9 cellular contexts compared by ENCODE assay signal in genomic region chr2:207166039-207166348, GRCh38. TPM values are rescaled to one million over a fixed set of nuclear protein-coding genes. Genes with fewer than 3 reads are reported as not detected.
DNase-seq lines count a peak whose midpoint lies in the region; ATAC-seq and TF ChIP-seq lines count a peak whose summit lies in the region.
"Had no signal": no experiment of that assay in that cellular context is flagged by ENCODE, and none has a peak within 500 bp of the region (broad histone marks: within the 10 kb centered on the region; RNA-seq: fewer than 3 reads in every experiment).

No MANE protein-coding gene starts in this region.

- H3K4me3 ChIP-seq in cardiac fibroblast (replicated peaks in 1 of 2; ENCODE audit: low read depth in 2 of 2, low read length in 2 of 2) = peak overlapping the region; percentile 83 to 96
- peak overlapping the region; percentile 68 to 86 (median 80) for H3K4me3 ChIP-seq in skeletal muscle tissue (ENCODE audit: low read length in 3 of 3)
- H3K4me3 ChIP-seq: BLaER1 had no signal

- H3K27me3 ChIP-seq in skeletal muscle tissue (ENCODE audit: control insufficient read depth in 3 of 3, insufficient read depth in 3 of 3, low read length in 3 of 3) = peaks cover 0 to 11% (median 0%) of the 10 kb centered on the region in 3 donors

- no peaks in the 10 kb centered on the region for H3K36me3 ChIP-seq in skeletal muscle tissue (ENCODE audit: control insufficient read depth in 3 of 3, insufficient read depth in 3 of 3, low read length in 3 of 3)
- H3K36me3 ChIP-seq: BLaER1 had no signal

- peak; percentile 99 for DNase-seq in NCI-H2171 treated with DMSO at 0.1 percent for 48 hours (lab: John Stamatoyannopoulos, UW)
- DNase-seq in activated CD4-positive, CD25-positive, alpha-beta regulatory T cell (lab: John Stamatoyannopoulos, UW) = peak; percentile 82 to 90 (median 84)
- DNase-seq in cardiac fibroblast (ENCODE audit: low read depth in 2 of 2) = peak; percentile 100
- DNase-seq in iPS-NIHi11 (ENCODE audit: low spot score) = peak; percentile 96

- H3K9me3 ChIP-seq in skeletal muscle tissue (ENCODE audit: control insufficient read depth in 3 of 3, low read length in 3 of 3) = no peaks in the 10 kb centered on the region

- peak overlapping the region; percentile 96 for H3K27ac ChIP-seq in 22Rv1
- H3K27ac ChIP-seq in skeletal muscle tissue (ENCODE audit: low read depth, low read length) = peak overlapping the region; percentile 99
- H3K27ac ChIP-seq: BLaER1 had no signal

- peak; percentile 98 for ATAC-seq in GM18867 (IDR thresholded peaks at IDR 0.05; ENCODE audit: unreplicated experiment)
- peak; percentile 88 for ATAC-seq in HG03103 (IDR thresholded peaks at IDR 0.05; ENCODE audit: low read depth, unreplicated experiment)

- no peak for TF ChIP-seq CTCF in 22Rv1 (IDR thresholded peaks at IDR 0.05)
- no peak for TF ChIP-seq CTCF in cardiac fibroblast (IDR thresholded peaks at IDR 0.05; ENCODE audit: low read depth, low read length)

- H3K4me1 ChIP-seq in skeletal muscle tissue (ENCODE audit: control insufficient read depth in 3 of 3, insufficient read depth in 3 of 3, low read length in 3 of 3) = peaks cover 23 to 37% (median 23%) of the 10 kb centered on the region in 3 donors

- H3K9ac ChIP-seq in skeletal muscle tissue (ENCODE audit: low read depth in 1 of 3, low read length in 3 of 3) = peak overlapping the region; percentile 95 to 99 (median 96)
- H3K9ac ChIP-seq: BLaER1 had no signal

RNA-seq across cellular contexts. Expression of gene KLF7, which starts 0.2 kb away (rescaled TPM):
- 13.6 TPM for total RNA-seq in skeletal muscle tissue

Comparison
In these comparisons a context has a peak if more than half of its experiments do, and no peak if none do; other contexts are left out.
1. Peak in every context shown above with its lines: DNase-seq, ATAC-seq, H3K4me3 ChIP-seq and H3K27ac ChIP-seq.